In genomic region chr4:156931267-156931666, GRCh38 we compare ENCODE assay signal across 11 cellular contexts. TPM values are rescaled to one million over a fixed set of nuclear protein-coding genes. Genes with fewer than 3 reads are reported as not detected.
A peak's percentile ranks its signal among the peaks of the same experiment; 100 is the strongest.
DNase-seq lines count a peak whose midpoint lies in the region; ATAC-seq and TF ChIP-seq lines count a peak whose summit lies in the region.
"Had no signal": no experiment of that assay in that cellular context is flagged by ENCODE, and none has a peak within 500 bp of the region (broad histone marks: within the 10 kb centered on the region; RNA-seq: fewer than 3 reads in every experiment).

No MANE protein-coding gene starts in this region.

- H3K36me3 ChIP-seq in thyroid gland = no peaks in the 10 kb centered on the region

- peak overlapping the region; percentile 61 to 71 (median 66) for H3K27ac ChIP-seq in thyroid gland

- peaks cover 0 to 15% of the 10 kb centered on the region in 2 donors for H3K4me1 ChIP-seq in thyroid gland

- intact Hi-C loops in thyroid gland (cut with DNase I) = no loop called here

- H3K27ac Mint-ChIP-seq in HFFc6 = peak overlapping the region; percentile 75
- H3K27ac Mint-ChIP-seq in WTC11 = no peak overlapping the region
- H3K27ac Mint-ChIP-seq in activated naive CD4-positive, alpha-beta T cell treated with anti-CD3 and anti-CD28 coated beads, Interleukin-2, amount 10 ng/mL, durations not matched to agents 7 days and 5 days = no peak overlapping the region
- H3K27ac Mint-ChIP-seq: activated T-cell treated with anti-CD3 and anti-CD28 coated beads, Interleukin-2, amount 50 U/mL, for 24 hours; T-helper 17 cell had no signal

- H3K36me3 Mint-ChIP-seq in HFFc6 (ENCODE audit: low read depth) (peaks cover 48% of the 10 kb centered on the region), WTC11 (peaks cover 6% of the 10 kb centered on the region)
- H3K36me3 Mint-ChIP-seq in activated naive CD4-positive, alpha-beta T cell treated with anti-CD3 and anti-CD28 coated beads, Interleukin-2, amount 10 ng/mL, durations not matched to agents 7 days and 5 days = no peaks in the 10 kb centered on the region

- DNase-seq in HFFc6 (peak; percentile 69), WTC11 (ENCODE audit: low spot score) (no peak), iris pigment epithelial cell (ENCODE audit: low read depth) (peak; percentile 93), thyroid gland (peak; percentile 50 to 59), DMS114 treated with DMSO at 0.1 percent for 48 hours (lab: John Stamatoyannopoulos, UW; ENCODE audit: unreplicated experiment) (no peak)
- no peak for DNase-seq in activated T-cell treated with anti-CD3 and anti-CD28 coated beads, Interleukin-2, amount 50 U/mL, for 48 hours
- DNase-seq in activated naive CD4-positive, alpha-beta T cell treated with anti-CD3 and anti-CD28 coated beads, Interleukin-2, amount 10 ng/mL, durations not matched to agents 7 days and 5 days = no peak
- DNase-seq: activated T-cell treated with anti-CD3 and anti-CD28 coated beads, Interleukin-2, amount 50 U/mL, for 24 hours; NCI-H1930; T-helper 17 cell had no signal

- ATAC-seq in WTC11 (no peak), GM19395 (IDR thresholded peaks at IDR 0.05; ENCODE audit: unreplicated experiment) (no peak)
- ATAC-seq: T-helper 17 cell had no signal

- peaks cover 3% of the 10 kb centered on the region for H3K27me3 Mint-ChIP-seq in HFFc6 (ENCODE audit: insufficient read depth)
- H3K27me3 Mint-ChIP-seq in WTC11 (ENCODE audit: low read depth) = no peaks in the 10 kb centered on the region
- no peaks in the 10 kb centered on the region for H3K27me3 Mint-ChIP-seq in activated naive CD4-positive, alpha-beta T cell treated with anti-CD3 and anti-CD28 coated beads, Interleukin-2, amount 10 ng/mL, durations not matched to agents 7 days and 5 days
- H3K27me3 Mint-ChIP-seq: activated T-cell treated with anti-CD3 and anti-CD28 coated beads, Interleukin-2, amount 50 U/mL, for 24 hours; T-helper 17 cell had no signal

- TF ChIP-seq POLR2A in thyroid gland (IDR thresholded peaks at IDR 0.05) = no peak

- CTCF ChIA-PET in WTC11 (lab: Charles Lee) = no interaction called here
- CTCF ChIA-PET in activated naive CD4-positive, alpha-beta T cell treated with anti-CD3 and anti-CD28 coated beads, Interleukin-2, amount 10 ng/mL, durations not matched to agents 7 days and 5 days (lab: Charles Lee) = no interaction called here

- 12 to 20% methylated on average over 2 of the region's 2 CpGs for WGBS in thyroid gland, 2 donors

- H3K27me3 ChIP-seq in thyroid gland = no peaks in the 10 kb centered on the region

- peaks cover 18% of the 10 kb centered on the region for H3K9me3 Mint-ChIP-seq in HFFc6
- H3K9me3 Mint-ChIP-seq in WTC11 = peaks cover 22% of the 10 kb centered on the region
- H3K9me3 Mint-ChIP-seq in activated naive CD4-positive, alpha-beta T cell treated with anti-CD3 and anti-CD28 coated beads, Interleukin-2, amount 10 ng/mL, durations not matched to agents 7 days and 5 days = peaks cover 5% of the 10 kb centered on the region

- peak overlapping the region; percentile 65 for H3K4me3 Mint-ChIP-seq in HFFc6
- H3K4me3 Mint-ChIP-seq in WTC11 = no peak overlapping the region
- no peak overlapping the region for H3K4me3 Mint-ChIP-seq in activated naive CD4-positive, alpha-beta T cell treated with anti-CD3 and anti-CD28 coated beads, Interleukin-2, amount 10 ng/mL, durations not matched to agents 7 days and 5 days
- H3K4me3 Mint-ChIP-seq: activated T-cell treated with anti-CD3 and anti-CD28 coated beads, Interleukin-2, amount 50 U/mL, for 24 hours; T-helper 17 cell had no signal

- no peaks in the 10 kb centered on the region for H3K9me3 ChIP-seq in thyroid gland

- POLR2A ChIA-PET in WTC11 (lab: Charles Lee) = no interaction called here

- peaks cover 72% of the 10 kb centered on the region for H3K4me1 Mint-ChIP-seq in HFFc6 (ENCODE audit: low read depth)
- H3K4me1 Mint-ChIP-seq in WTC11 = 0 out of 2 replicates have a peak, but pooled peaks cover 3% of the 10 kb centered on the region
- H3K4me1 Mint-ChIP-seq in activated naive CD4-positive, alpha-beta T cell treated with anti-CD3 and anti-CD28 coated beads, Interleukin-2, amount 10 ng/mL, durations not matched to agents 7 days and 5 days = no peaks in the 10 kb centered on the region
- H3K4me1 Mint-ChIP-seq: T-helper 17 cell had no signal

- H3K4me3 ChIP-seq in thyroid gland (replicated peaks in 1 of 3) = no peak overlapping the region

- TF ChIP-seq CTCF in HFFc6 (IDR thresholded peaks at IDR 0.05) = no peak
- no peak for TF ChIP-seq CTCF in WTC11 (IDR thresholded peaks at IDR 0.05)
- no peak for TF ChIP-seq CTCF in thyroid gland (IDR thresholded peaks at IDR 0.05)

TF ChIP-seq in WTC11, 78 proteins besides CTCF, POLR2A, EP300 and RAD21:
- TF ChIP-seq GABPB1 (CRISPR knock-in tag; IDR thresholded peaks at IDR 0.05) = peak; percentile 94
- TF ChIP-seq CDX4 (CRISPR knock-in tag; IDR thresholded peaks at IDR 0.05; ENCODE audit: borderline replicate concordance) = no peak
- no peak for TF ChIP-seq IRF2 (CRISPR knock-in tag; IDR thresholded peaks at IDR 0.05; ENCODE audit: borderline replicate concordance, low read depth)

RNA-seq across cellular contexts. Expression of gene PDGFC, which starts 40.3 kb away (rescaled TPM):
- 100 to 1,000 TPM in 1 of 6 experiments, 10 to 100 TPM in 5; 71.5 to 112 (median 76.1) TPM for total RNA-seq in HFFc6 (2021; fragmentation: NEBNext Ultra II Directional; extraction: Animal tissue kit (Norgen Biotek cat#: 25700))
- total RNA-seq in WTC11 (2021) (3.1 to 5.3 TPM (median 3.5 TPM) in 3 replicates), thyroid gland (10 to 100 TPM; 28.9 to 34.6 (median 29.9) TPM)

Comparison
In these comparisons a context has a peak if more than half of its experiments do, and no peak if none do; other contexts are left out.
1. DNase-seq: peak in HFFc6 (single experiment), iris pigment epithelial cell (single experiment) and thyroid gland (2 of 2); none in WTC11 (single experiment), activated T-cell treated with anti-CD3 and anti-CD28 coated beads, Interleukin-2, amount 50 U/mL, for 48 hours (0 of 2), DMS114 treated with DMSO at 0.1 percent for 48 hours (single experiment) and activated naive CD4-positive, alpha-beta T cell treated with anti-CD3 and anti-CD28 coated beads, Interleukin-2, amount 10 ng/mL, durations not matched to agents 7 days and 5 days (single experiment).